ENCODE assay signal across 16 cellular contexts in genomic region chr5:129199308-129199707, GRCh38.
"Had no signal": no experiment of that assay in that cellular context is flagged by ENCODE, and none has a peak within 500 bp of the region (broad histone marks: within the 10 kb centered on the region; RNA-seq: fewer than 3 reads in every experiment).

No MANE protein-coding gene starts in this region.

- H3K4me1 ChIP-seq: gastrocnemius medialis, heart left ventricle, left ventricle myocardium inferior, upper lobe of right lung had no signal

- H3K4me3 ChIP-seq: gastrocnemius medialis, heart left ventricle, left ventricle myocardium inferior, upper lobe of right lung had no signal

- H3K9me3 ChIP-seq: gastrocnemius medialis, upper lobe of right lung had no signal

- H3K27ac ChIP-seq: gastrocnemius medialis, heart left ventricle, left ventricle myocardium inferior, upper lobe of right lung had no signal

- ATAC-seq: activated CD8-positive, alpha-beta memory T cell treated with anti-CD3 and anti-CD28 coated beads, Interleukin-2, amount 10 ng/mL, durations not matched to agents 7 days and 5 days; esophagus mucosa; gastrocnemius medialis; heart left ventricle; stimulated activated naive B cell treated with anti-CD40 and anti-IgM and Interleukin-4, amounts not matched to agents 10 μg/mL and 1 μg/mL and 100 μg/mL, for 72 hours; upper lobe of right lung had no signal

- H3K27me3 ChIP-seq: gastrocnemius medialis, heart left ventricle, upper lobe of right lung had no signal

- H3K36me3 ChIP-seq: gastrocnemius medialis, heart left ventricle, left ventricle myocardium inferior, upper lobe of right lung had no signal

- DNase-seq: activated B cell treated with CpG ODN at 0.5 μM for 24 hours; activated CD4-positive, alpha-beta memory T cell treated with anti-CD3 and anti-CD28 coated beads for 36 hours; activated CD4-positive, alpha-beta T cell treated with anti-CD3 and anti-CD28 coated beads for 4 hours; activated CD8-positive, alpha-beta memory T cell treated with anti-CD3 and anti-CD28 coated beads, Interleukin-2, amount 10 ng/mL, durations not matched to agents 7 days and 5 days; amniotic stem cell; effector CD8-positive, alpha-beta T cell; gastrocnemius medialis; heart left ventricle; left ventricle myocardium inferior; nephron progenitor cell; nucleus accumbens; retina; stimulated activated naive B cell treated with anti-CD40 and anti-IgM and Interleukin-4, amounts not matched to agents 10 μg/mL and 1 μg/mL and 100 μg/mL, for 72 hours; T1000; upper lobe of right lung had no signal
